ENCODE assay signal across 1 cellular context in genomic region chr6:68639826-68640505, GRCh38.
TF ChIP-seq lines count a peak whose summit lies in the region.

No MANE protein-coding gene starts in this region.

TF ChIP-seq in K562, 482 proteins besides CTCF, POLR2A, EP300 and RAD21 (continued from another document):
- TF ChIP-seq ZFP91 (CRISPR knock-in tag; IDR thresholded peaks at IDR 0.05) (no peak), MTA3 (IDR thresholded peaks at IDR 0.05; ENCODE audit: borderline replicate concordance) (0 out of 2 replicates have a peak, but pooled peaks have one; percentile 11), TAF9B (IDR thresholded peaks at IDR 0.05; ENCODE audit: partially characterized antibody) (no peak), ELF1 (tag; IDR thresholded peaks at IDR 0.05) (peak; percentile 74), ZNF282 (CRISPR knock-in tag; IDR thresholded peaks at IDR 0.05) (no peak), NCOR1 (IDR thresholded peaks at IDR 0.05) (no peak)
